In the genomic region with DNA sequence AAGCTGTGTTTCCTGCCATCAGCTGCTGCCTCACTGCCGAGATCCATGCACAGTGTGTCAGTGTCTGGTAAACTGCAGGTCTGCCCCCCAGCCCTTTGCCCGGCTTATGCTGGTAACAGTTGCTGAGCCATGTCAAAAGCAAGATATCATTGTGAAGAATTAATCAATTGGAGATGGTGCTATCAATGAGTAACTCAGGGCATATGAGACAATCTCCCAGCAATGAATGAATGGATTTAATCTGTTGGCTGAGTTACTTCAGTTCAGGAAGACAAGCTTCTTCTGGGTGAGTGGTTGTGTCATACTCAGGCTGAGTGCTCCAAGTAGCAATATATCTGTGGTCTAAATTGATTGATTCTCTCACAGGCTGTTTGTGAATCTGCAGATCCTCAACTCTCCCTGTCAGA, we compare ENCODE assay signal across 23 cellular contexts.
DNase-seq lines count a peak whose midpoint lies in the region; ATAC-seq and TF ChIP-seq lines count a peak whose summit lies in the region.
"Had no signal": no experiment of that assay in that cellular context is flagged by ENCODE, and none has a peak within 500 bp of the region (broad histone marks: within the 10 kb centered on the region; RNA-seq: fewer than 3 reads in every experiment).

No MANE protein-coding gene starts in this region.

- H3K36me3 Mint-ChIP-seq in neural progenitor cell: no peaks in the 10 kb centered on the region
- H3K36me3 Mint-ChIP-seq: CD8-positive, alpha-beta T cell had no signal

- DNase-seq in BE2C (peak; percentile 69), amniotic epithelial cell (ENCODE audit: low read depth) (peak; percentile 45), kidney tubule cell (ENCODE audit: low spot score) (peak; percentile 38), neural progenitor cell (ENCODE audit: low spot score) (no peak), amygdala (lab: John Stamatoyannopoulos, UW) (no peak), RWPE1 (ENCODE audit: low spot score) (no peak)
- DNase-seq: Caco-2; CD8-positive, alpha-beta T cell; Karpas-422; NCI-H1092; NCI-H1417 treated with DMSO at 0.1 percent for 48 hours; NCI-H187; NCI-H2081 treated with DMSO at 0.1 percent for 48 hours; NCI-H2171 treated with DMSO at 0.1 percent for 48 hours; NCI-H345; NCI-H510A treated with DMSO at 0.1 percent for 48 hours; PC-9; Right ventricle myocardium superior had no signal

- ATAC-seq in GM18861 (IDR thresholded peaks at IDR 0.05; ENCODE audit: unreplicated experiment) (no peak), HG02798 (IDR thresholded peaks at IDR 0.05; ENCODE audit: poor library complexity, unreplicated experiment) (no peak)
- ATAC-seq: CD8-positive, alpha-beta T cell; GM12878; HepG2 had no signal

- no peaks in the 10 kb centered on the region for H3K9me3 ChIP-seq in BE2C
- H3K9me3 ChIP-seq in neural progenitor cell (ENCODE audit: low read depth): no peaks in the 10 kb centered on the region
- H3K9me3 ChIP-seq: Caco-2 had no signal

- no peak overlapping the region for H3K27ac ChIP-seq in neural progenitor cell
- H3K27ac ChIP-seq in RWPE1: no peak overlapping the region
- H3K27ac ChIP-seq: C4-2B, PC-9 had no signal

- no peak for TF ChIP-seq CTCF in BE2C (IDR thresholded peaks at IDR 0.05; ENCODE audit: low read depth, low read length)
- TF ChIP-seq CTCF in neural progenitor cell (IDR thresholded peaks at IDR 0.05): no peak
- TF ChIP-seq CTCF in RWPE1 (conservative IDR thresholded peaks at IDR 0.05; ENCODE audit: low read depth): no peak

- H3K27me3 ChIP-seq in BE2C (no peaks in the 10 kb centered on the region), neural progenitor cell (no peaks in the 10 kb centered on the region)

- H3K4me3 ChIP-seq in BE2C (ENCODE audit: low read depth, low read length) (no peak overlapping the region), neural progenitor cell (no peak overlapping the region)
- H3K4me3 ChIP-seq: GM12878, PC-9 had no signal

- H4K20me1 ChIP-seq in neural progenitor cell (ENCODE audit: low read depth): no peaks in the 10 kb centered on the region

- CTCF ChIA-PET in RWPE1 (lab: Yijun Ruan, JAX): no interaction called here

- no peak overlapping the region for H3K4me2 ChIP-seq in neural progenitor cell
- H3K4me2 ChIP-seq: PC-9 had no signal

- H3K9me3 Mint-ChIP-seq in neural progenitor cell: no peaks in the 10 kb centered on the region
- H3K9me3 Mint-ChIP-seq: CD8-positive, alpha-beta T cell had no signal

- H3K79me2 ChIP-seq in neural progenitor cell (ENCODE audit: low read depth): no peaks in the 10 kb centered on the region

- H2AFZ ChIP-seq in neural progenitor cell (replicated peaks): no peak overlapping the region
- H2AFZ ChIP-seq: PC-9 had no signal

- POLR2A ChIA-PET in RWPE1 (lab: Yijun Ruan, JAX; ENCODE audit: low non-redundant PET): no interaction called here

- no peaks in the 10 kb centered on the region for H3K36me3 ChIP-seq in BE2C
- H3K36me3 ChIP-seq in neural progenitor cell: no peaks in the 10 kb centered on the region

- peaks cover 46% of the 10 kb centered on the region for H3K4me1 ChIP-seq in BE2C
- no peaks in the 10 kb centered on the region for H3K4me1 ChIP-seq in neural progenitor cell
- H3K4me1 ChIP-seq: Caco-2 had no signal

- H3K9ac ChIP-seq in neural progenitor cell: no peak overlapping the region

- H3K27me3 Mint-ChIP-seq in neural progenitor cell (ENCODE audit: insufficient read depth, low read depth): no peaks in the 10 kb centered on the region

- H3F3A ChIP-seq in neural progenitor cell (ENCODE audit: low read depth): no peaks in the 10 kb centered on the region

- peaks cover 2% of the 10 kb centered on the region for H3K4me1 Mint-ChIP-seq in neural progenitor cell

- H3K4me3 Mint-ChIP-seq in neural progenitor cell: no peak overlapping the region
- H3K4me3 Mint-ChIP-seq: CD8-positive, alpha-beta T cell had no signal

- peak overlapping the region; percentile 50 for H3K27ac Mint-ChIP-seq in neural progenitor cell
- H3K27ac Mint-ChIP-seq: CD8-positive, alpha-beta T cell had no signal

Comparison
In these comparisons a context has a peak if more than half of its experiments do, and no peak if none do; other contexts are left out.
1. DNase-seq: peak in BE2C (single experiment), amniotic epithelial cell (single experiment) and kidney tubule cell (single experiment); none in neural progenitor cell (single experiment), amygdala (0 of 56) and RWPE1 (single experiment).